In genomic region chr2:23595601-23596251, GRCh38 we compare ENCODE assay signal across 8 cellular contexts.
A peak's percentile ranks its signal among the peaks of the same experiment; 100 is the strongest.
DNase-seq lines count a peak whose midpoint lies in the region; ATAC-seq, FAIRE-seq and TF ChIP-seq lines count a peak whose summit lies in the region.

No MANE protein-coding gene starts in this region.

- no peaks in the 10 kb centered on the region for H3K9me3 Mint-ChIP-seq in activated naive CD8-positive, alpha-beta T cell treated with anti-CD3 and anti-CD28 coated beads, Interleukin-2, amount 50 U/mL, for 24 hours

- TF ChIP-seq CTCF in fibroblast of pulmonary artery (IDR thresholded peaks at IDR 0.05; ENCODE audit: low read length, missing control alignments): no peak

- ATAC-seq in HG03108 (IDR thresholded peaks at IDR 0.05; ENCODE audit: unreplicated experiment): no peak
- ATAC-seq in activated naive CD8-positive, alpha-beta T cell treated with anti-CD3 and anti-CD28 coated beads, Interleukin-2, amount 50 U/mL, for 24 hours: no peak
- no peak for ATAC-seq in HG02571 (IDR thresholded peaks at IDR 0.05; ENCODE audit: unreplicated experiment)

- H3K4me3 Mint-ChIP-seq in activated naive CD8-positive, alpha-beta T cell treated with anti-CD3 and anti-CD28 coated beads, Interleukin-2, amount 50 U/mL, for 24 hours: no peak overlapping the region

- no peak overlapping the region for H3K4me3 ChIP-seq in fibroblast of pulmonary artery (replicated peaks; ENCODE audit: low read depth, low read length)

- H3K27me3 Mint-ChIP-seq in activated naive CD8-positive, alpha-beta T cell treated with anti-CD3 and anti-CD28 coated beads, Interleukin-2, amount 50 U/mL, for 24 hours: peaks cover 2% of the 10 kb centered on the region

- no peaks in the 10 kb centered on the region for H3K4me1 Mint-ChIP-seq in activated naive CD8-positive, alpha-beta T cell treated with anti-CD3 and anti-CD28 coated beads, Interleukin-2, amount 50 U/mL, for 24 hours

- no peaks in the 10 kb centered on the region for H3K36me3 Mint-ChIP-seq in activated naive CD8-positive, alpha-beta T cell treated with anti-CD3 and anti-CD28 coated beads, Interleukin-2, amount 50 U/mL, for 24 hours (ENCODE audit: low read depth)

- no peak for FAIRE-seq in HTR-8/SVneo (lab: Jason Lieb, UNC)

- intact Hi-C loops in posterior vena cava (cut with DNase I): loop anchor here in 1 of 2 donors (5.0 to 10.0 kb wide), 2 partner anchors 33 to 71 kb away; no protein-coding TSS in a partner anchor

- DNase-seq in DMS79 treated with DMSO at 0.1 percent for 48 hours (lab: John Stamatoyannopoulos, UW) (peak; percentile 68), NCI-H748 treated with DMSO at 0.1 percent for 48 hours (lab: John Stamatoyannopoulos, UW) (peak; percentile 72), fibroblast of pulmonary artery (ENCODE audit: low read depth) (peak; percentile 30), posterior vena cava (ENCODE audit: low spot score) (peak; percentile 75), HTR-8/SVneo (ENCODE audit: insufficient read length, low spot score) (no peak)
- DNase-seq in activated naive CD8-positive, alpha-beta T cell treated with anti-CD3 and anti-CD28 coated beads, Interleukin-2, amount 50 U/mL, for 24 hours: no peak

- H3K27ac Mint-ChIP-seq in activated naive CD8-positive, alpha-beta T cell treated with anti-CD3 and anti-CD28 coated beads, Interleukin-2, amount 50 U/mL, for 24 hours: no peak overlapping the region

Comparison
In these comparisons a context has a peak if more than half of its experiments do, and no peak if none do; other contexts are left out.
1. DNase-seq: peak in DMS79 treated with DMSO at 0.1 percent for 48 hours (single experiment), NCI-H748 treated with DMSO at 0.1 percent for 48 hours (single experiment), fibroblast of pulmonary artery (single experiment) and posterior vena cava (single experiment); none in activated naive CD8-positive, alpha-beta T cell treated with anti-CD3 and anti-CD28 coated beads, Interleukin-2, amount 50 U/mL, for 24 hours (single experiment) and HTR-8/SVneo (single experiment).